Comparison of ENCODE assay signal across 8 cellular contexts in genomic region chr1:89908993-89909436, GRCh38.
DNase-seq lines count a peak whose midpoint lies in the region; ATAC-seq and TF ChIP-seq lines count a peak whose summit lies in the region.

No MANE protein-coding gene starts in this region.

- H3K9ac ChIP-seq in adipocyte (ENCODE audit: low read length), result peak overlapping the region; percentile 23

- no peak for TF ChIP-seq CTCF in AG09319 (IDR thresholded peaks at IDR 0.05; ENCODE audit: low read depth, low read length)
- TF ChIP-seq CTCF in body of pancreas (IDR thresholded peaks at IDR 0.05), result no peak

- 65 to 83% methylated on average over 3 of the region's 3 CpGs for WGBS in body of pancreas, 2 donors

- no peaks in the 10 kb centered on the region for H3K27me3 ChIP-seq in adipocyte (replicated peaks; ENCODE audit: control insufficient read depth, insufficient read depth, low read length)
- H3K27me3 ChIP-seq in body of pancreas, result no peaks in the 10 kb centered on the region

- no peak for ATAC-seq in HG02870 (IDR thresholded peaks at IDR 0.05; ENCODE audit: unreplicated experiment)
- ATAC-seq in GM19455 (IDR thresholded peaks at IDR 0.05; ENCODE audit: unreplicated experiment), result no peak
- no peak for ATAC-seq in body of pancreas

- H3K9me3 ChIP-seq in adipocyte (ENCODE audit: control insufficient read depth, low read length), result no peaks in the 10 kb centered on the region
- H3K9me3 ChIP-seq in body of pancreas, result no peaks in the 10 kb centered on the region

- no peak for TF ChIP-seq POLR2A in body of pancreas (IDR thresholded peaks at IDR 0.05)

- intact Hi-C loops in body of pancreas (cut with DNase I), result no loop called here

- DNase-seq in AG09319 (ENCODE audit: extremely low read depth, low read depth) (peak; percentile 22), HPDE6-E6E7 (ENCODE audit: extremely low spot score) (peak; percentile 58), adipocyte (ENCODE audit: low read depth) (peak; percentile 69), left kidney (ENCODE audit: low read depth, low spot score) (peak; percentile 67), activated gamma-delta T cell treated with Interleukin-2 at 50 U/mL for 16 hours (no peak), body of pancreas (no peak)

- H3K4me1 ChIP-seq in adipocyte (ENCODE audit: control insufficient read depth, insufficient read depth, low read length), result peaks cover 46% of the 10 kb centered on the region
- peaks cover 14% of the 10 kb centered on the region for H3K4me1 ChIP-seq in body of pancreas

- H3K27ac ChIP-seq in body of pancreas, result no peak overlapping the region

- H3K4me3 ChIP-seq in adipocyte (ENCODE audit: low read length), result peak overlapping the region; percentile 47
- H3K4me3 ChIP-seq in body of pancreas, result no peak overlapping the region

- no peaks in the 10 kb centered on the region for H3K36me3 ChIP-seq in adipocyte (ENCODE audit: control insufficient read depth, insufficient read depth, low read length, severe bottlenecking)
- H3K36me3 ChIP-seq in body of pancreas (replicated peaks in 1 of 2; ENCODE audit: insufficient read depth in 1 of 2, low read depth in 2 of 2), result no peaks in the 10 kb centered on the region

Comparison
In these comparisons a context has a peak if more than half of its experiments do, and no peak if none do; other contexts are left out.
1. DNase-seq: peak in AG09319 (single experiment), HPDE6-E6E7 (single experiment), adipocyte (single experiment) and left kidney (single experiment); none in activated gamma-delta T cell treated with Interleukin-2 at 50 U/mL for 16 hours (single experiment) and body of pancreas (0 of 4).